Comparison of ENCODE assay signal across 12 cellular contexts in genomic region chr18:44996261-44996660, GRCh38.
DNase-seq lines count a peak whose midpoint lies in the region; ATAC-seq and TF ChIP-seq lines count a peak whose summit lies in the region.
"Had no signal": no experiment of that assay in that cellular context is flagged by ENCODE, and none has a peak within 500 bp of the region (broad histone marks: within the 10 kb centered on the region; RNA-seq: fewer than 3 reads in every experiment).

No MANE protein-coding gene starts in this region.

- DNase-seq in GM10248 (ENCODE audit: extremely low spot score) = peak; percentile 40
- DNase-seq in SKM-1 (lab: John Stamatoyannopoulos, UW; ENCODE audit: unreplicated experiment) = peak; percentile 48
- no peak for DNase-seq in NCI-H446 treated with DMSO at 0.1 percent for 48 hours (lab: John Stamatoyannopoulos, UW)
- DNase-seq in activated CD4-positive, alpha-beta T cell treated with anti-CD3 and anti-CD28 coated beads for 48 hours = no peak
- no peak for DNase-seq in mesendoderm
- DNase-seq: activated naive CD8-positive, alpha-beta T cell treated with anti-CD3 and anti-CD28 coated beads for 36 hours; NCI-H1105; NCI-H526 treated with DMSO at 0.1 percent for 48 hours had no signal

- TF ChIP-seq CTCF in GM10248 (IDR thresholded peaks at IDR 0.05; ENCODE audit: control extremely low read depth, extremely low read depth, low read depth, missing control alignments) = no peak

- no peak overlapping the region for H3K9ac ChIP-seq in mesendoderm (ENCODE audit: low read length)

- H3K79me2 ChIP-seq in mesendoderm (ENCODE audit: control insufficient read depth, insufficient read depth, low read length) = no peaks in the 10 kb centered on the region

- no peak overlapping the region for H3K56ac ChIP-seq in mesendoderm (ENCODE audit: low read length)

- no peak overlapping the region for H3K4me3 ChIP-seq in mesendoderm (ENCODE audit: low read length)
- H3K4me3 ChIP-seq: suprapubic skin had no signal

- no peaks in the 10 kb centered on the region for H3K27me3 ChIP-seq in mesendoderm (ENCODE audit: insufficient read depth, low read length, poor library complexity)
- H3K27me3 ChIP-seq: suprapubic skin had no signal

- peak; percentile 66 for ATAC-seq in GM21526 (IDR thresholded peaks at IDR 0.05; ENCODE audit: low FRiP score, unreplicated experiment)
- ATAC-seq in HG03442 (IDR thresholded peaks at IDR 0.05; ENCODE audit: unreplicated experiment) = peak; percentile 80
- ATAC-seq in HG03354 (IDR thresholded peaks at IDR 0.05; ENCODE audit: poor library complexity, severe bottlenecking, unreplicated experiment) = no peak

- no peak overlapping the region for H2AK5ac ChIP-seq in mesendoderm (ENCODE audit: low read length)

- H3K79me1 ChIP-seq in mesendoderm (ENCODE audit: low read length) = no peaks in the 10 kb centered on the region

- no peak overlapping the region for H3K18ac ChIP-seq in mesendoderm (ENCODE audit: low read length)

- no peak overlapping the region for H2BK5ac ChIP-seq in mesendoderm (ENCODE audit: low read length)

- no peak overlapping the region for H3K4me2 ChIP-seq in mesendoderm (ENCODE audit: low read length)

- H3K23ac ChIP-seq in mesendoderm (ENCODE audit: low read length) = no peak overlapping the region

- H2BK120ac ChIP-seq in mesendoderm (ENCODE audit: low read depth, low read length) = no peak overlapping the region

- no peak overlapping the region for H4K5ac ChIP-seq in mesendoderm (ENCODE audit: low read length)

- no peaks in the 10 kb centered on the region for H3K4me1 ChIP-seq in mesendoderm (ENCODE audit: control insufficient read depth, low read depth, low read length)
- H3K4me1 ChIP-seq: suprapubic skin had no signal

- CTCF ChIA-PET in GM10248 (lab: Yijun Ruan, JAX) = interaction anchor here (0.9 to 1.5 kb wide), 4 partner anchors 10 to 217 kb away, joined by 3 to 5 read pairs (median 4); no protein-coding TSS in a partner anchor

- POLR2A ChIA-PET in GM10248 (lab: Yijun Ruan, JAX) = no interaction called here

- WGBS in mesendoderm (ENCODE audit: extremely low coverage, insufficient coverage, low lambda C conversion rate) = no CpG with 5 or more reads among the region's 3 CpGs

- H3K4ac ChIP-seq in mesendoderm (ENCODE audit: low read depth, low read length) = no peak overlapping the region

- H2BK15ac ChIP-seq in mesendoderm (replicated peaks; ENCODE audit: low read depth) = no peak overlapping the region

- no peak overlapping the region for H4K8ac ChIP-seq in mesendoderm (ENCODE audit: low read depth, low read length)

- H3K27ac ChIP-seq in mesendoderm (ENCODE audit: low read depth, low read length) = no peak overlapping the region
- H3K27ac ChIP-seq: suprapubic skin had no signal

- no peaks in the 10 kb centered on the region for H3K36me3 ChIP-seq in mesendoderm (ENCODE audit: control insufficient read depth, insufficient read depth, low read length)
- H3K36me3 ChIP-seq: suprapubic skin had no signal

Comparison
In these comparisons a context has a peak if more than half of its experiments do, and no peak if none do; other contexts are left out.
1. DNase-seq: peak in GM10248 (single experiment) and SKM-1 (single experiment); none in NCI-H446 treated with DMSO at 0.1 percent for 48 hours (single experiment), activated CD4-positive, alpha-beta T cell treated with anti-CD3 and anti-CD28 coated beads for 48 hours (single experiment) and mesendoderm (single experiment).